ENCODE assay signal across 1 cellular context in genomic region chr16:64417711-64418227, GRCh38.
TF ChIP-seq lines count a peak whose summit lies in the region.

No MANE protein-coding gene starts in this region.

TF ChIP-seq in SK-N-SH, 30 proteins besides CTCF, POLR2A, EP300 and RAD21 (continued from another document):
- TF ChIP-seq IRF3 (IDR thresholded peaks at IDR 0.05; ENCODE audit: low read depth, low read length) (no peak), PBX3 (IDR thresholded peaks at IDR 0.05) (peak; percentile 78), EZH2phosphoT487 (IDR thresholded peaks at IDR 0.05; ENCODE audit: borderline replicate concordance, low read depth) (no peak), FOSL2 (IDR thresholded peaks at IDR 0.05; ENCODE audit: borderline replicate concordance, low read depth) (no peak), RFX5 (IDR thresholded peaks at IDR 0.05; ENCODE audit: low read length) (no peak), JUND (IDR thresholded peaks at IDR 0.05) (peak; percentile 14; the same call in 1 of the 2 replicates), POLR2AphosphoS5 (IDR thresholded peaks at IDR 0.05; ENCODE audit: low read depth, low read length) (no peak), RCOR1 (IDR thresholded peaks at IDR 0.05; ENCODE audit: low read length) (no peak)
